36 cellular contexts compared by ENCODE assay signal in genomic region chr2:213425618-213426017, GRCh38.
"Had no signal": no experiment of that assay in that cellular context is flagged by ENCODE, and none has a peak within 500 bp of the region (broad histone marks: within the 10 kb centered on the region; RNA-seq: fewer than 3 reads in every experiment).

No MANE protein-coding gene starts in this region.

- DNase-seq: Karpas-422, Kasumi-1, MG63, MM.1S, MV-4-11, NCI-H1048, NCI-H1092, NCI-H1092 treated with DMSO at 0.1 percent for 48 hours, NCI-H1105, NCI-H1105 treated with DMSO at 0.1 percent for 48 hours, NCI-H1417, NCI-H1417 treated with DMSO at 0.1 percent for 48 hours, NCI-H1436, NCI-H1436 treated with DMSO at 0.1 percent for 48 hours, NCI-H146, NCI-H1694, NCI-H1694 treated with DMSO at 0.1 percent for 48 hours, NCI-H187, NCI-H187 treated with DMSO at 0.1 percent for 48 hours, NCI-H1930, NCI-H2029, NCI-H2029 treated with DMSO at 0.1 percent for 48 hours, NCI-H2081, NCI-H2081 treated with DMSO at 0.1 percent for 48 hours, NCI-H2107, NCI-H2171, NCI-H2171 treated with DMSO at 0.1 percent for 48 hours, NCI-H2227 treated with DMSO at 0.1 percent for 48 hours, NCI-H226, NCI-H345, NCI-H446, NCI-H446 treated with DMSO at 0.1 percent for 48 hours, NCI-H510A, NCI-H510A treated with DMSO at 0.1 percent for 48 hours, NCI-H524, NCI-H524 treated with DMSO at 0.1 percent for 48 hours had no signal

- H3K27me3 ChIP-seq: MG63 had no signal

- H3K36me3 ChIP-seq: MG63 had no signal

- H3K4me3 ChIP-seq: MG63 had no signal

- H3K9me3 ChIP-seq: MG63 had no signal
